ENCODE assay signal across 1 cellular context in genomic region chr4:118999919-119000318, GRCh38.
TF ChIP-seq lines count a peak whose summit lies in the region.

No MANE protein-coding gene starts in this region.

TF ChIP-seq in H1, 55 proteins besides CTCF, POLR2A, EP300 and RAD21:
- no peak for TF ChIP-seq SP2 (IDR thresholded peaks at IDR 0.05; ENCODE audit: low read length)
- TF ChIP-seq CREB1 (IDR thresholded peaks at IDR 0.05) = no peak
- TF ChIP-seq JUN (IDR thresholded peaks at IDR 0.05; ENCODE audit: low read depth, low read length) = no peak
- no peak for TF ChIP-seq PHF8 (conservative IDR thresholded peaks at IDR 0.05; ENCODE audit: low read depth, low read length)
